Comparison of ENCODE assay signal across 11 cellular contexts in the genomic region with DNA sequence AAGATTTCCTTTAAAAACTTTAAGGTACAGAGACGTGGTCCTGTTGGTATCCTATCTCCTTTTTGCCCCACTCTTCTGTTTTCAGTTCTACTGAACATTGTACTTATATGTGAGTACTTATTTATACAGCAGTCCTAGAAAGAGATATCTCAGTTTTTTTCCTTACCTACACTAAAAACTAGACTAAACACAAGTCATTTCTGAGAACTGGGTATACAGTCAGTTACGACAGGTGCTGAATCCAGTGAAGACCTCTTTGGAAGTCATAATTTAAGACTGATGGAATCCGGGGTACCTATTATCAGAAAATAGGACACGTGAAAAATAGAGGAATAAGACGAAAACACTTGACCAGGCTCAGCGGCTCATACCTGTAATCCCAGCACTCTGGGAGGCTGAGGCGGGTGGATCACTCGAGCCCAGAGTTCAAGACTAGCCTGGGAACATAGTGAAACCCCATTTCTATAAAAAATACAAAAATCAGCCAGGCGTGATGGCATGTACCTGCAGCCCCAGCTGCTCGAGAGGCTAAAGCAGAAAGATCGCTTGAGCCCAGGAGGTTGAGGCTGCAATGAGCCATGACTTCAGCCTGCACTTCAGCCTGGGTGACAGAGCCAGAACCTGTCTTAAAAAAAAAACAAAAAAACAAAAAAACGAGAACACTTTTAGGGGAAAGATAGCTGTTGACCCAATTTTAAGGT.
DNase-seq lines count a peak whose midpoint lies in the region; ATAC-seq and FAIRE-seq lines count a peak whose summit lies in the region.
"Had no signal": no experiment of that assay in that cellular context is flagged by ENCODE, and none has a peak within 500 bp of the region (broad histone marks: within the 10 kb centered on the region; RNA-seq: fewer than 3 reads in every experiment).

No MANE protein-coding gene starts in this region.

- H3K4me1 Mint-ChIP-seq in immature natural killer cell: peaks cover 30 to 44% of the 10 kb centered on the region in 2 donors

- FAIRE-seq in GM18507 (lab: Jason Lieb, UNC): peak; percentile 86

- H3K27ac Mint-ChIP-seq in immature natural killer cell: peak overlapping the region in 5 of 6 donors; percentile 10 to 71 (median 34)

- no peaks in the 10 kb centered on the region for H3K27me3 Mint-ChIP-seq in immature natural killer cell (ENCODE audit: low read depth in 3 of 3)
- H3K27me3 Mint-ChIP-seq: activated naive CD8-positive, alpha-beta T cell treated with anti-CD3 and anti-CD28 coated beads, Interleukin-2, amount 10 ng/mL, durations not matched to agents 7 days and 5 days had no signal

- DNase-seq in GM18507 (ENCODE audit: extremely low spot score, insufficient read length, low read depth): no peak
- no peak for DNase-seq in immature natural killer cell
- DNase-seq in left colon: no peak
- no peak for DNase-seq in stimulated activated CD4-positive, alpha-beta T cell treated with anti-CD3 and anti-CD28 coated beads, Interleukin-15, amount 100 ng/mL, for 24 hours
- no peak for DNase-seq in NCI-H2107 (lab: John Stamatoyannopoulos, UW)
- DNase-seq: activated naive CD8-positive, alpha-beta T cell treated with anti-CD3 and anti-CD28 coated beads, Interleukin-2, amount 10 ng/mL, durations not matched to agents 7 days and 5 days; spleen; stimulated activated naive CD4-positive, alpha-beta T cell had no signal

- intact Hi-C loops in left colon (cut with DNase I, micrococcal nuclease): no loop called here

- ATAC-seq in GM19455 (IDR thresholded peaks at IDR 0.05; ENCODE audit: unreplicated experiment) (peak; percentile 75), HG03066 (IDR thresholded peaks at IDR 0.05; ENCODE audit: low read depth, unreplicated experiment) (peak; percentile 67), left colon (no peak)
- ATAC-seq: Panc1 had no signal

- H3K9me3 Mint-ChIP-seq in immature natural killer cell: no peaks in the 10 kb centered on the region
- H3K9me3 Mint-ChIP-seq: activated naive CD8-positive, alpha-beta T cell treated with anti-CD3 and anti-CD28 coated beads, Interleukin-2, amount 10 ng/mL, durations not matched to agents 7 days and 5 days had no signal

- peaks cover 24 to 79% (median 62%) of the 10 kb centered on the region in 3 donors for H3K36me3 Mint-ChIP-seq in immature natural killer cell

- no peak overlapping the region for H3K4me3 Mint-ChIP-seq in immature natural killer cell
- H3K4me3 Mint-ChIP-seq: activated naive CD8-positive, alpha-beta T cell treated with anti-CD3 and anti-CD28 coated beads, Interleukin-2, amount 10 ng/mL, durations not matched to agents 7 days and 5 days had no signal
